ENCODE assay signal across 34 cellular contexts in genomic region chr15:83340087-83340486, GRCh38. TPM values are rescaled to one million over a fixed set of nuclear protein-coding genes. Genes with fewer than 3 reads are reported as not detected.
"Had no signal": no experiment of that assay in that cellular context is flagged by ENCODE, and none has a peak within 500 bp of the region (broad histone marks: within the 10 kb centered on the region; RNA-seq: fewer than 3 reads in every experiment).

No MANE protein-coding gene starts in this region.

- H3K4me1 ChIP-seq: adrenal gland, ascending aorta, body of pancreas, breast epithelium had no signal

- DNase-seq: activated effector memory CD4-positive, alpha-beta T cell treated with anti-CD3 and anti-CD28 coated beads, Interleukin-2, amount 50 U/mL, for 16 hours; activated effector memory CD4-positive, alpha-beta T cell treated with Interleukin-2 at 50 U/mL for 16 hours; activated gamma-delta T cell; activated gamma-delta T cell treated with Interleukin-2 at 50 U/mL for 16 hours; activated naive CD4-positive, alpha-beta T cell; activated naive CD4-positive, alpha-beta T cell treated with anti-CD3 and anti-CD28 coated beads for 36 hours; activated naive CD4-positive, alpha-beta T cell treated with anti-CD3 and anti-CD28 coated beads, Interleukin-2, amount 10 ng/mL, durations not matched to agents 7 days and 5 days; activated naive CD4-positive, alpha-beta T cell treated with anti-CD3 and anti-CD28 coated beads, Interleukin-2, amount 50 U/mL, for 16 hours; activated naive CD4-positive, alpha-beta T cell treated with Interleukin-2 at 50 U/mL for 16 hours; activated naive CD8-positive, alpha-beta T cell treated with anti-CD3 and anti-CD28 coated beads for 36 hours; activated naive CD8-positive, alpha-beta T cell treated with anti-CD3 and anti-CD28 coated beads, Interleukin-2, amount 10 ng/mL, durations not matched to agents 7 days and 5 days; activated naive CD8-positive, alpha-beta T cell treated with anti-CD3 and anti-CD28 coated beads, Interleukin-2, amount 50 U/mL, for 24 hours; activated T-cell treated with anti-CD3 and anti-CD28 coated beads, Interleukin-2, amount 50 U/mL, for 4 hours; activated T-cell treated with anti-CD3 and anti-CD28 coated beads, Interleukin-2, amount 50 U/mL, for 48 hours; activated T-cell treated with anti-CD3 and anti-CD28 coated beads, Interleukin-2, amount 50 U/mL, for 72 hours; adrenal gland; amniotic stem cell; amygdala; anterior cingulate cortex; aorta; body of pancreas; brain microvascular endothelial cell; caudate nucleus; central memory CD4-positive, alpha-beta T cell; cerebellar nuclear complex had no signal

- H3K27me3 ChIP-seq: ascending aorta, body of pancreas, brain microvascular endothelial cell, breast epithelium, cardiac muscle cell had no signal

- H3K36me3 ChIP-seq: adrenal gland, ascending aorta, brain microvascular endothelial cell, breast epithelium, cardiac muscle cell had no signal

- H3K9me3 ChIP-seq: adrenal gland, ascending aorta, body of pancreas, breast epithelium had no signal

- FAIRE-seq: astrocyte, bronchial epithelial cell had no signal

- H3K4me3 ChIP-seq: adrenal gland, ascending aorta, body of pancreas, breast epithelium, cardiac muscle cell had no signal

- ATAC-seq: activated naive CD4-positive, alpha-beta T cell treated with anti-CD3 and anti-CD28 coated beads, Interleukin-2, amount 50 U/mL, for 72 hours; activated naive CD8-positive, alpha-beta T cell treated with anti-CD3 and anti-CD28 coated beads, Interleukin-2, amount 50 U/mL, for 24 hours; activated T-cell treated with anti-CD3 and anti-CD28 coated beads, Interleukin-2, amount 50 U/mL, for 4 hours; activated T-cell treated with anti-CD3 and anti-CD28 coated beads, Interleukin-2, amount 50 U/mL, for 72 hours; activated T-helper 17 cell treated with anti-CD3 and anti-CD28 coated beads, Interleukin-2, amount 50 U/mL, for 72 hours; body of pancreas had no signal

- H3K27ac ChIP-seq: adrenal gland, ascending aorta, body of pancreas, brain microvascular endothelial cell, breast epithelium, cardiac muscle cell had no signal

RNA-seq across cellular contexts. Expression of gene BNC1, which starts 55.6 kb away (rescaled TPM):
- total RNA-seq: activated naive CD4-positive, alpha-beta T cell treated with anti-CD3 and anti-CD28 coated beads for 36 hours; activated naive CD4-positive, alpha-beta T cell treated with anti-CD3 and anti-CD28 coated beads, Interleukin-2, amount 50 U/mL, for 72 hours; activated naive CD8-positive, alpha-beta T cell treated with anti-CD3 and anti-CD28 coated beads for 36 hours; activated naive CD8-positive, alpha-beta T cell treated with anti-CD3 and anti-CD28 coated beads, Interleukin-2, amount 10 ng/mL, durations not matched to agents 7 days and 5 days; activated T-cell treated with anti-CD3 and anti-CD28 coated beads, Interleukin-2, amount 50 U/mL, for 4 hours; activated T-cell treated with anti-CD3 and anti-CD28 coated beads, Interleukin-2, amount 50 U/mL, for 72 hours; activated T-helper 1 cell treated with anti-CD3 and anti-CD28 coated beads, Interleukin-12 subunit alpha, Interleukin-12 subunit beta, Interleukin-2, Interleukin-4 antibody, amounts not matched to agents 30 ng/mL and 10 ng/mL and 1 ng/mL, durations not matched to agents 14 hours and 24 hours and 36 hours; activated T-helper 17 cell treated with anti-CD3 and anti-CD28 coated beads, Interleukin-2, amount 50 U/mL, for 72 hours; activated T-helper 2 cell treated with anti-CD3 and anti-CD28 coated beads, Interferon-gamma antibody, Interleukin-2, Interleukin-4, amounts not matched to agents 10 μg/mL and 5 μg/mL and 100 μg/mL, durations not matched to agents 14 hours and 24 hours and 36 hours; ascending aorta had no signal
- polyA plus RNA-seq: aorta had no signal
